In genomic region chr1:192697771-192698170, GRCh38 we compare ENCODE assay signal across 1 cellular context.
TF ChIP-seq lines count a peak whose summit lies in the region.

No MANE protein-coding gene starts in this region.

TF ChIP-seq in H1, 55 proteins besides CTCF, POLR2A, EP300 and RAD21:
- TF ChIP-seq ATF2 (IDR thresholded peaks at IDR 0.05; ENCODE audit: low read length) = no peak
- TF ChIP-seq TAF7 (optimal IDR thresholded peaks at IDR 0.05; ENCODE audit: borderline replicate concordance, low read depth, low read length) = no peak
- TF ChIP-seq EGR1 (IDR thresholded peaks at IDR 0.05; ENCODE audit: borderline replicate concordance, low read depth, low read length) = no peak
- TF ChIP-seq FOSL1 (IDR thresholded peaks at IDR 0.05; ENCODE audit: insufficient read depth, low read depth, low read length) = no peak
- TF ChIP-seq SIX5 (IDR thresholded peaks at IDR 0.05; ENCODE audit: low read depth, low read length) = no peak
- TF ChIP-seq POU5F1 (IDR thresholded peaks at IDR 0.05; ENCODE audit: low read depth, low read length) = no peak
- TF ChIP-seq RNF2 (IDR thresholded peaks at IDR 0.05; ENCODE audit: borderline replicate concordance, low read depth, low read length, missing control alignments, poor library complexity, severe bottlenecking) = no peak
- no peak for TF ChIP-seq CHD2 (IDR thresholded peaks at IDR 0.05; ENCODE audit: low read length)
- TF ChIP-seq JUND (IDR thresholded peaks at IDR 0.05; ENCODE audit: low read length) = no peak
- TF ChIP-seq BRCA1 (IDR thresholded peaks at IDR 0.05; ENCODE audit: low read depth, low read length) = no peak
- TF ChIP-seq E2F6 (IDR thresholded peaks at IDR 0.05) = no peak
- no peak for TF ChIP-seq PHF8 (conservative IDR thresholded peaks at IDR 0.05; ENCODE audit: low read depth, low read length)
- no peak for TF ChIP-seq SP2 (IDR thresholded peaks at IDR 0.05; ENCODE audit: low read length)
- no peak for TF ChIP-seq CHD7 (IDR thresholded peaks at IDR 0.05; ENCODE audit: insufficient replicate concordance, low read length)
- no peak for TF ChIP-seq HDAC2 (IDR thresholded peaks at IDR 0.05; ENCODE audit: borderline replicate concordance in 1 of 2, low read depth in 2 of 2, low read length in 2 of 2)
- no peak for TF ChIP-seq CREB1 (IDR thresholded peaks at IDR 0.05)
- no peak for TF ChIP-seq CEBPB (IDR thresholded peaks at IDR 0.05; ENCODE audit: low read depth, low read length)
- no peak for TF ChIP-seq BACH1 (IDR thresholded peaks at IDR 0.05; ENCODE audit: low read length)
- no peak for TF ChIP-seq ASH2L (IDR thresholded peaks at IDR 0.05; ENCODE audit: low read length)
- no peak for TF ChIP-seq GABPA (IDR thresholded peaks at IDR 0.05; ENCODE audit: borderline replicate concordance, insufficient read depth, low read length)
